8 cellular contexts compared by ENCODE assay signal in the genomic region with DNA sequence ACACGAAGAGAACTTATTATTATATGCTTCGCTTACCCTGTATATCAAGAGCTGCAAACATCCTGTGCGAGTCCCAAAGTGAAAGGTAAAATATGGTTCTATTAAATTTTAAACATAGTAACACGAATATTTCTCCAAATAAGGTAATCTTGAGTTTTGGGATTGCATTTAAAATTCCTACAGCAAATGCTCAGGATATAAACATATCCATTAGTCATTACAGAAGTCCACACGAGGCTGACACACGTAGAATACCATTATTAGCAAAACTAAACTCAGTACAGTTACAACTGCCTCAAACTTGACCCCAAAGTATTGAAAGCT. TPM values are rescaled to one million over a fixed set of nuclear protein-coding genes. Genes with fewer than 3 reads are reported as not detected.
DNase-seq lines count a peak whose midpoint lies in the region; ATAC-seq and TF ChIP-seq lines count a peak whose summit lies in the region.

No MANE protein-coding gene starts in this region.

- POLR2A ChIA-PET in activated CD4-positive, alpha-beta memory T cell treated with anti-CD3 and anti-CD28 coated beads for 36 hours (lab: Charles Lee) = interaction anchor here (0.7 to 0.8 kb wide), 3 partner anchors 15 to 152 kb away, joined by 3 to 5 read pairs (median 3); no protein-coding TSS in a partner anchor

- H3K4me3 ChIP-seq in GM06990 (replicated peaks; ENCODE audit: low read depth, low read length) (peak overlapping the region; percentile 64), left lung (peak overlapping the region; percentile 54 to 79), uterus (peak overlapping the region; percentile 75 to 76)

- H3K27me3 Mint-ChIP-seq in activated CD4-positive, alpha-beta memory T cell treated with anti-CD3 and anti-CD28 coated beads for 36 hours = no peaks in the 10 kb centered on the region

- peak; percentile 3 for ATAC-seq in HG02840 (IDR thresholded peaks at IDR 0.05; ENCODE audit: low FRiP score, unreplicated experiment)
- ATAC-seq in left lung = no peak
- ATAC-seq in GM18520 (IDR thresholded peaks at IDR 0.05; ENCODE audit: unreplicated experiment) = no peak
- no peak for ATAC-seq in HG03045 (IDR thresholded peaks at IDR 0.05; ENCODE audit: unreplicated experiment)

- peaks cover 6% of the 10 kb centered on the region for H3K36me3 Mint-ChIP-seq in activated CD4-positive, alpha-beta memory T cell treated with anti-CD3 and anti-CD28 coated beads for 36 hours

- H3K9me3 Mint-ChIP-seq in activated CD4-positive, alpha-beta memory T cell treated with anti-CD3 and anti-CD28 coated beads for 36 hours = no peaks in the 10 kb centered on the region

- DNase-seq in GM06990 (ENCODE audit: extremely low read depth, insufficient read length) (no peak), left lung (no peak), uterus (no peak), foreskin melanocyte (no peak)
- no peak for DNase-seq in activated CD4-positive, alpha-beta memory T cell treated with anti-CD3 and anti-CD28 coated beads for 36 hours

- no peak for TF ChIP-seq POLR2A in uterus (IDR thresholded peaks at IDR 0.05)

- H3K27ac Mint-ChIP-seq in activated CD4-positive, alpha-beta memory T cell treated with anti-CD3 and anti-CD28 coated beads for 36 hours = peak overlapping the region; percentile 95

- CTCF ChIA-PET in activated CD4-positive, alpha-beta memory T cell treated with anti-CD3 and anti-CD28 coated beads for 36 hours (lab: Charles Lee) = no interaction called here

- peaks cover 42% of the 10 kb centered on the region for H3K4me1 Mint-ChIP-seq in activated CD4-positive, alpha-beta memory T cell treated with anti-CD3 and anti-CD28 coated beads for 36 hours (ENCODE audit: low read depth)

- H3K27me3 ChIP-seq in GM06990 (replicated peaks; ENCODE audit: control insufficient read depth, insufficient read depth, low read length) (no peaks in the 10 kb centered on the region), left lung (no peaks in the 10 kb centered on the region), uterus (no peaks in the 10 kb centered on the region)

- H3K27ac ChIP-seq in left lung (peak overlapping the region; percentile 91), uterus (peak overlapping the region; percentile 95 to 97)

- H3K9me3 ChIP-seq in left lung (no peaks in the 10 kb centered on the region), uterus (no peaks in the 10 kb centered on the region)

- H3K36me3 ChIP-seq in GM06990 (ENCODE audit: control insufficient read depth, insufficient read depth, low read length) (no peaks in the 10 kb centered on the region), left lung (no peaks in the 10 kb centered on the region), uterus (no peaks in the 10 kb centered on the region)

- intact Hi-C loops in activated CD4-positive, alpha-beta memory T cell treated with anti-CD3 and anti-CD28 coated beads for 36 hours (cut with micrococcal nuclease) = loop anchor here (5.0 kb wide), 3 partner anchors 116 to 1541 kb away; partner anchors contain the start of genes GPATCH2 and SPATA17
- intact Hi-C loops in left lung (cut with DNase I) = no loop called here
- intact Hi-C loops in uterus (cut with DNase I; ENCODE audit: low total_unique reads) = no loop called here

- no peak for TF ChIP-seq CTCF in GM06990 (IDR thresholded peaks at IDR 0.05; ENCODE audit: insufficient read depth, low read length, poor library complexity, severe bottlenecking)
- no peak for TF ChIP-seq CTCF in left lung (IDR thresholded peaks at IDR 0.05)
- TF ChIP-seq CTCF in uterus (IDR thresholded peaks at IDR 0.05) = no peak

- H3K4me1 ChIP-seq in left lung (peaks cover 6 to 15% of the 10 kb centered on the region in 2 donors), uterus (no peaks in the 10 kb centered on the region)

- peak overlapping the region; percentile 96 for H3K4me3 Mint-ChIP-seq in activated CD4-positive, alpha-beta memory T cell treated with anti-CD3 and anti-CD28 coated beads for 36 hours

RNA-seq across cellular contexts. Expression of gene LYPLAL1, which starts 0.3 kb away (rescaled TPM):
- total RNA-seq in activated CD4-positive, alpha-beta memory T cell treated with anti-CD3 and anti-CD28 coated beads for 36 hours = 10 to 100 TPM; 23.1 to 24.0 TPM
- total RNA-seq in left lung (10 to 100 TPM; 24.1 to 32.5 TPM), uterus (10 to 100 TPM; 25.6 to 64.9 (median 49.9) TPM)
